In the genomic region with DNA sequence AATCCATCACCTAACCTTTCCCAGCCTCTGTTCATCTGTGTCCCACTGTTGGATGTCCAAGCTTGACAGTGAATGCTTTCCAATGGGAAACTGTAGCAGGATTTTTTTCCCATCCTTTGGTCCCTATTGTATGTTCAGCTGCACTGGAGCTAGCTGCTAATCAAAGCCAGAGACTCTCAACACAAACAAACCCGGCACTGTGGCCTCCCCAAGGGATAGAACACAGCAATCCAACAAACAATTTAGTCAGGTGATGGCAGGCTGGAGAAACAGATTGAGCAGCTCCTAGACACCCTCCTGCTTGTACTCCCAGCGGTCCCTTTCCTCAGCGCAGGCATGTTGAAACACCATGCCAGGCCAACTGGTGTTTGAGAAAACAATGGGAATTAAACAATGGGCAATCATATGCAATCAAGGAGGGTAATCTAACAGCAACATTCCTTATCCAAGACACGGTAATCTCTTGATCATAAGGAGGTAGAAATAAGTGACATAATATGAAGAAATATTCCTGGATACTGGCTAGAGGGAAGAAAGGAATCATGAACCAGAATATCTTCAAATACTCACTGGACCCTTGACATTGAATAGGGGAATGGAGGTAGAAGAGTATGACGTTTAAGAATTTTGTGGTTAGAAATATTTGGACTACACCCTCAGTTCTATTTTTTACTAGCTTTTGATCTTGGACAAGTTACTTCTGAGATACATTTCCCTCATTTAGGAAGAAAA, we compare ENCODE assay signal across 15 cellular contexts. TPM values are rescaled to one million over a fixed set of nuclear protein-coding genes. Genes with fewer than 3 reads are reported as not detected.
A peak's percentile ranks its signal among the peaks of the same experiment; 100 is the strongest.
DNase-seq lines count a peak whose midpoint lies in the region; ATAC-seq, FAIRE-seq and TF ChIP-seq lines count a peak whose summit lies in the region.
"Had no signal": no experiment of that assay in that cellular context is flagged by ENCODE, and none has a peak within 500 bp of the region (broad histone marks: within the 10 kb centered on the region; RNA-seq: fewer than 3 reads in every experiment).

No MANE protein-coding gene starts in this region.

- H3K4me1 ChIP-seq in astrocyte (ENCODE audit: insufficient read depth, low read length): peaks cover 15% of the 10 kb centered on the region

- H3K9ac ChIP-seq in astrocyte (ENCODE audit: low read length): no peak overlapping the region

- H3K27me3 Mint-ChIP-seq in astrocyte (ENCODE audit: low read depth, unreplicated experiment): no peaks in the 10 kb centered on the region
- H3K27me3 Mint-ChIP-seq in activated naive CD4-positive, alpha-beta T cell treated with anti-CD3 and anti-CD28 coated beads for 36 hours (ENCODE audit: low read depth): no peaks in the 10 kb centered on the region

- CTCF ChIA-PET in AG04450 (lab: Charles Lee): interaction anchor here (0.7 kb wide), 1 partner anchor 11 kb away, joined by 3 read pairs; no protein-coding TSS in a partner anchor
- CTCF ChIA-PET in activated naive CD4-positive, alpha-beta T cell treated with anti-CD3 and anti-CD28 coated beads for 36 hours (lab: Charles Lee): no interaction called here

- H3K27me3 ChIP-seq in AG04450 (ENCODE audit: control insufficient read depth, insufficient read depth, low read length): no peaks in the 10 kb centered on the region
- no peaks in the 10 kb centered on the region for H3K27me3 ChIP-seq in astrocyte (ENCODE audit: insufficient read depth, low read length)
- H3K27me3 ChIP-seq: esophagus squamous epithelium had no signal

- no peaks in the 10 kb centered on the region; the same call in 1 of the 2 replicates for H3K9me3 ChIP-seq in AG04450 (ENCODE audit: control insufficient read depth, insufficient read depth, low read length)
- H3K9me3 ChIP-seq in astrocyte (ENCODE audit: insufficient read depth, low read depth, low read length): no peaks in the 10 kb centered on the region
- H3K9me3 ChIP-seq: esophagus squamous epithelium had no signal

- H3K4me2 ChIP-seq in astrocyte (ENCODE audit: low read length): peak overlapping the region; percentile 38

- H3K4me3 Mint-ChIP-seq in astrocyte (ENCODE audit: unreplicated experiment): no peak overlapping the region
- H3K4me3 Mint-ChIP-seq in activated naive CD4-positive, alpha-beta T cell treated with anti-CD3 and anti-CD28 coated beads for 36 hours: no peak overlapping the region
- H3K4me3 Mint-ChIP-seq: activated naive CD4-positive, alpha-beta T cell treated with anti-CD3 and anti-CD28 coated beads, Interleukin-2, amount 50 U/mL, for 24 hours had no signal

- H3K4me3 ChIP-seq in AG04450 (ENCODE audit: low read depth, low read length) (no peak overlapping the region), astrocyte (ENCODE audit: insufficient read depth, low read depth, low read length) (no peak overlapping the region)
- H3K4me3 ChIP-seq: coronary artery, esophagus squamous epithelium, SK-N-MC had no signal

- no peak for TF ChIP-seq CTCF in AG04450 (IDR thresholded peaks at IDR 0.05; ENCODE audit: low read depth, low read length)
- TF ChIP-seq CTCF in astrocyte (IDR thresholded peaks at IDR 0.05; ENCODE audit: insufficient read depth, low read depth, low read length): no peak

- ATAC-seq in left ventricle myocardium superior (peak; percentile 77), GM19324 (IDR thresholded peaks at IDR 0.05; ENCODE audit: low FRiP score, unreplicated experiment) (no peak), GM19023 (IDR thresholded peaks at IDR 0.05; ENCODE audit: unreplicated experiment) (no peak)

- DNase-seq in AG04450 (ENCODE audit: low read depth, low spot score): peak; percentile 29
- peak; percentile 11 for DNase-seq in H4 (ENCODE audit: low spot score)
- DNase-seq in astrocyte (ENCODE audit: low read depth): peak; percentile 87
- DNase-seq in left ventricle myocardium superior: no peak
- DNase-seq in activated naive CD4-positive, alpha-beta T cell treated with anti-CD3 and anti-CD28 coated beads for 36 hours: no peak
- no peak for DNase-seq in activated effector memory CD4-positive, alpha-beta T cell treated with Interleukin-2 at 50 U/mL for 16 hours
- DNase-seq: esophagus squamous epithelium; NCI-H2029; stimulated activated CD4-positive, alpha-beta T cell treated with anti-CD3 and anti-CD28 coated beads, Interleukin-2, amount 100 ng/mL, for 48 hours had no signal

- no peak overlapping the region for H2AFZ ChIP-seq in astrocyte (ENCODE audit: low read depth, low read length)

- no peaks in the 10 kb centered on the region for H3K79me2 ChIP-seq in astrocyte (ENCODE audit: insufficient read depth, low read length)

- no peaks in the 10 kb centered on the region for H3K36me3 Mint-ChIP-seq in astrocyte (ENCODE audit: low read depth, unreplicated experiment)
- H3K36me3 Mint-ChIP-seq in activated naive CD4-positive, alpha-beta T cell treated with anti-CD3 and anti-CD28 coated beads for 36 hours (ENCODE audit: low read depth): no peaks in the 10 kb centered on the region
- H3K36me3 Mint-ChIP-seq: activated naive CD4-positive, alpha-beta T cell treated with anti-CD3 and anti-CD28 coated beads, Interleukin-2, amount 50 U/mL, for 24 hours had no signal

- peaks cover 8% of the 10 kb centered on the region for H3K4me1 Mint-ChIP-seq in astrocyte (ENCODE audit: low read depth, unreplicated experiment)
- H3K4me1 Mint-ChIP-seq in activated naive CD4-positive, alpha-beta T cell treated with anti-CD3 and anti-CD28 coated beads for 36 hours (ENCODE audit: low read depth): no peaks in the 10 kb centered on the region
- H3K4me1 Mint-ChIP-seq: activated naive CD4-positive, alpha-beta T cell treated with anti-CD3 and anti-CD28 coated beads, Interleukin-2, amount 50 U/mL, for 24 hours had no signal

- intact Hi-C loops in left ventricle myocardium superior (cut with micrococcal nuclease): no loop called here
- intact Hi-C loops in activated naive CD4-positive, alpha-beta T cell treated with anti-CD3 and anti-CD28 coated beads for 36 hours (cut with micrococcal nuclease): no loop called here

- FAIRE-seq in astrocyte (lab: Jason Lieb, UNC): no peak
- FAIRE-seq: urothelium cell line had no signal

- H3K27ac Mint-ChIP-seq in astrocyte (ENCODE audit: unreplicated experiment): no peak overlapping the region
- no peak overlapping the region for H3K27ac Mint-ChIP-seq in activated naive CD4-positive, alpha-beta T cell treated with anti-CD3 and anti-CD28 coated beads for 36 hours
- H3K27ac Mint-ChIP-seq: activated naive CD4-positive, alpha-beta T cell treated with anti-CD3 and anti-CD28 coated beads, Interleukin-2, amount 50 U/mL, for 24 hours had no signal

- H3K9me3 Mint-ChIP-seq in astrocyte (ENCODE audit: unreplicated experiment): peaks cover 2% of the 10 kb centered on the region
- peaks cover 3% of the 10 kb centered on the region for H3K9me3 Mint-ChIP-seq in activated naive CD4-positive, alpha-beta T cell treated with anti-CD3 and anti-CD28 coated beads for 36 hours

- H4K20me1 ChIP-seq in astrocyte (ENCODE audit: insufficient read depth, low read length): no peaks in the 10 kb centered on the region

- no peaks in the 10 kb centered on the region for H3K36me3 ChIP-seq in astrocyte (ENCODE audit: insufficient read depth, low read length)
- H3K36me3 ChIP-seq: esophagus squamous epithelium had no signal

- POLR2A ChIA-PET in AG04450 (lab: Yijun Ruan, JAX): no interaction called here

- no peak overlapping the region for H3K27ac ChIP-seq in AG04450 (ENCODE audit: low read depth, low read length)
- H3K27ac ChIP-seq in astrocyte (ENCODE audit: low read depth, low read length): no peak overlapping the region
- H3K27ac ChIP-seq: coronary artery, esophagus squamous epithelium, SK-N-MC had no signal

RNA-seq across cellular contexts. Expression of gene PTN, which starts 15.0 kb away (rescaled TPM):
- polyA plus RNA-seq in AG04450 (2011; rRNA removed): 136 and 168 TPM in 2 replicates
- 34.4 and 41.2 TPM in 2 replicates for polyA minus RNA-seq in AG04450 (2011; rRNA and poly(A)+ RNA removed)
- total RNA-seq in H4 (2014; rRNA removed; shearing (Covaris generic)): 65.8 and 83.7 TPM in 2 replicates
- 11.1 and 17.2 TPM in 2 replicates for total RNA-seq in astrocyte
- 14.3 TPM for total RNA-seq in left ventricle myocardium superior
- total RNA-seq in activated naive CD4-positive, alpha-beta T cell treated with anti-CD3 and anti-CD28 coated beads for 36 hours: not detected

Comparison
In these comparisons a context has a peak if more than half of its experiments do, and no peak if none do; other contexts are left out.
1. DNase-seq: peak in AG04450 (single experiment), H4 (single experiment) and astrocyte (single experiment); none in left ventricle myocardium superior (single experiment), activated naive CD4-positive, alpha-beta T cell treated with anti-CD3 and anti-CD28 coated beads for 36 hours (single experiment) and activated effector memory CD4-positive, alpha-beta T cell treated with Interleukin-2 at 50 U/mL for 16 hours (single experiment).
2. RNA of gene PTN, which starts 15.0 kb away (total RNA-seq): 65.8 to 83.7 TPM in H4, 14.3 TPM in left ventricle myocardium superior (single experiment) and 11.1 to 17.2 TPM in astrocyte; not detected in activated naive CD4-positive, alpha-beta T cell treated with anti-CD3 and anti-CD28 coated beads for 36 hours; every median in the first group is over 10 times any median in the second.